ENCODE assay signal across 18 cellular contexts in genomic region chr2:211449819-211450218, GRCh38.
"Had no signal": no experiment of that assay in that cellular context is flagged by ENCODE, and none has a peak within 500 bp of the region (broad histone marks: within the 10 kb centered on the region; RNA-seq: fewer than 3 reads in every experiment).

No MANE protein-coding gene starts in this region.

- H3K4me1 ChIP-seq: gastrocnemius medialis, heart right ventricle, psoas muscle, right lobe of liver, tibial artery, upper lobe of right lung, vagina had no signal

- H3K4me3 ChIP-seq: dorsolateral prefrontal cortex, gastrocnemius medialis, heart right ventricle, psoas muscle, right lobe of liver, tibial artery, upper lobe of right lung, vagina had no signal

- H3K36me3 ChIP-seq: gastrocnemius medialis, heart right ventricle, neutrophil, right lobe of liver, tibial artery, upper lobe of right lung, vagina had no signal

- H3K27me3 ChIP-seq: dorsolateral prefrontal cortex, gastrocnemius medialis, heart right ventricle, neutrophil, right lobe of liver, tibial artery, upper lobe of right lung, vagina had no signal

- H3K27ac ChIP-seq: dorsolateral prefrontal cortex, gastrocnemius medialis, heart right ventricle, neutrophil, psoas muscle, right lobe of liver, tibial artery, upper lobe of right lung, vagina had no signal

- H3K9me3 ChIP-seq: gastrocnemius medialis, heart right ventricle, neutrophil, psoas muscle, right lobe of liver, tibial artery, upper lobe of right lung, vagina had no signal

- DNase-seq: dorsolateral prefrontal cortex; effector CD8-positive, alpha-beta T cell; gastrocnemius medialis; heart right ventricle; hypothalamus; mammary epithelial cell; naive thymus-derived CD4-positive, alpha-beta T cell; nephron progenitor cell; psoas muscle; retina; right lobe of liver; stimulated activated CD4-positive, alpha-beta T cell treated with anti-CD3 and anti-CD28 coated beads, Interleukin-4, amount 100 ng/mL, for 1 hour; tibial artery; upper lobe of right lung had no signal

- FAIRE-seq: endometrium, islet of Langerhans had no signal
